Comparison of ENCODE assay signal across 9 cellular contexts in the genomic region with DNA sequence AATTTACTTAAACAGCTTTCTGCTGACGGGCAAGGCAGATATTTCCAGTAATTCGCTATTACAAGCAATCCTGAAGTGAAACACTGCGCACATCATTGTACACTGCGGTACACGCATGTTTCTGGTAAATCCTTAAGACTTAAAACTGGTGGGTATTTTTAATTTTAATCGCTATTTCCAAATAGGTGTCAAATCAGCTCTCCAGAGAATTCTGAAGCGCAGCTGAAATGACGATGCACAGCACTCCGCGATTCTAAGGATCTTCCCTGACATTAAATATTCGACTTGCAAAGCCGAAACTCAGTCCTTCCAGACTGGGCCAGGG. TPM values are rescaled to one million over a fixed set of nuclear protein-coding genes. Genes with fewer than 3 reads are reported as not detected.
DNase-seq lines count a peak whose midpoint lies in the region; ATAC-seq, FAIRE-seq and TF ChIP-seq lines count a peak whose summit lies in the region.
"Had no signal": no experiment of that assay in that cellular context is flagged by ENCODE, and none has a peak within 500 bp of the region (broad histone marks: within the 10 kb centered on the region; RNA-seq: fewer than 3 reads in every experiment).

No MANE protein-coding gene starts in this region.

- TF ChIP-seq POLR2A in ovary (IDR thresholded peaks at IDR 0.05) (no peak), GM12891 (IDR thresholded peaks at IDR 0.05; ENCODE audit: low read depth, low read length) (no peak)

- no peak for TF ChIP-seq EP300 in ovary (IDR thresholded peaks at IDR 0.05)

- H3K27ac ChIP-seq in C4-2B = peak overlapping the region; percentile 95
- peak overlapping the region; percentile 81 for H3K27ac ChIP-seq in OCI-LY3 (ENCODE audit: low read length)
- peak overlapping the region; percentile 70 to 94 for H3K27ac ChIP-seq in ovary

- H3K27me3 ChIP-seq in OCI-LY3 (ENCODE audit: low read depth, low read length) (no peaks in the 10 kb centered on the region), ovary (no peaks in the 10 kb centered on the region)

- H3K4me3 ChIP-seq in OCI-LY3 (ENCODE audit: low read length) (peak overlapping the region; percentile 88), epithelial cell of proximal tubule (ENCODE audit: low read depth, low read length) (peak overlapping the region; percentile 87), ovary (peak overlapping the region; percentile 86)

- H3K4me2 ChIP-seq in OCI-LY3 (ENCODE audit: low read length) = peak overlapping the region; percentile 91

- no peaks in the 10 kb centered on the region for H4K20me1 ChIP-seq in OCI-LY3 (ENCODE audit: insufficient read depth, low read length)

- WGBS in ovary, 3 donors = 1 to 3% (median 1%) methylated on average over 12 of the region's 12 CpGs

- intact Hi-C loops in ovary (cut with DNase I) = no loop called here

- H3K9ac ChIP-seq in OCI-LY3 (ENCODE audit: low read length) = peak overlapping the region; percentile 81

- peak overlapping the region; percentile 72 for H2AFZ ChIP-seq in OCI-LY3 (ENCODE audit: low read depth, low read length)

- TF ChIP-seq CTCF in C4-2B (conservative IDR thresholded peaks at IDR 0.05) = no peak
- no peak for TF ChIP-seq CTCF in OCI-LY3 (IDR thresholded peaks at IDR 0.05; ENCODE audit: low read depth, low read length)
- no peak for TF ChIP-seq CTCF in epithelial cell of proximal tubule (conservative IDR thresholded peaks at IDR 0.05; ENCODE audit: low read depth, low read length)
- no peak for TF ChIP-seq CTCF in ovary (IDR thresholded peaks at IDR 0.05)

- no peaks in the 10 kb centered on the region for H3K9me3 ChIP-seq in OCI-LY3 (ENCODE audit: insufficient read depth, low read length)
- H3K9me3 ChIP-seq in ovary = no peaks in the 10 kb centered on the region

- DNase-seq in epithelial cell of proximal tubule (ENCODE audit: low read depth) (peak; percentile 10), ovary (no peak), pons (ENCODE audit: low spot score) (no peak), GM12891 (ENCODE audit: insufficient read length, low spot score) (no peak)

- ATAC-seq in GM21717 (IDR thresholded peaks at IDR 0.05; ENCODE audit: unreplicated experiment) = peak; percentile 3
- ATAC-seq in GM21360 (IDR thresholded peaks at IDR 0.05; ENCODE audit: unreplicated experiment) = no peak

- H3K36me3 ChIP-seq in OCI-LY3 (replicated peaks; ENCODE audit: low read depth, low read length) (peaks cover 19% of the 10 kb centered on the region), ovary (no peaks in the 10 kb centered on the region)

- FAIRE-seq in GM12891 (lab: Jason Lieb, UNC) = no peak

- H3K4me1 ChIP-seq in OCI-LY3 (ENCODE audit: low read length) (peaks cover 11% of the 10 kb centered on the region), ovary (ENCODE audit: insufficient read depth) (peaks cover 9% of the 10 kb centered on the region)

- H3K79me2 ChIP-seq in OCI-LY3 (ENCODE audit: low read length) = peaks cover 20% of the 10 kb centered on the region

TF ChIP-seq in GM12891, 5 proteins besides CTCF, POLR2A, EP300 and RAD21:
- TF ChIP-seq TAF1 (IDR thresholded peaks at IDR 0.05; ENCODE audit: low read depth, low read length) (no peak), PAX5 (IDR thresholded peaks at IDR 0.05; ENCODE audit: insufficient read depth, low read length, severe bottlenecking) (no peak), POLR2AphosphoS5 (IDR thresholded peaks at IDR 0.05; ENCODE audit: low read depth, low read length) (no peak), POU2F2 (IDR thresholded peaks at IDR 0.05; ENCODE audit: low read depth, low read length) (no peak), SPI1 (IDR thresholded peaks at IDR 0.05; ENCODE audit: low read depth, low read length) (no peak)

RNA-seq across cellular contexts. Expression of a gene that starts 0.3 kb away (rescaled TPM):
- total RNA-seq in epithelial cell of proximal tubule (20.8 and 32.8 TPM in 2 replicates), ovary (10 to 100 TPM; 19.0 to 33.8 (median 27.4) TPM)
- 10 to 100 TPM; 28.0 to 41.7 TPM for polyA plus RNA-seq in ovary
- 18.2 TPM for polyA plus RNA-seq in GM12891 (2012; ENCODE audit: low read depth, missing spikeins)

RNA-seq across cellular contexts. Expression of a gene that starts 20.9 kb away (rescaled TPM):
- total RNA-seq in epithelial cell of proximal tubule (not detected in 2 replicates), ovary (not detected)
- polyA plus RNA-seq in ovary = not detected
- not detected for polyA plus RNA-seq in GM12891 (2012; ENCODE audit: low read depth, missing spikeins)
- total RNA-seq: HT1080 had no signal

RNA-seq across cellular contexts. Expression of a gene that starts 42.3 kb away (rescaled TPM):
- total RNA-seq in epithelial cell of proximal tubule = 35.1 and 51.6 TPM in 2 replicates
- 10 to 100 TPM in 6 of 7 donors, 1 to 10 TPM in 1; 9.9 to 17.1 (median 13.1) TPM for total RNA-seq in ovary
- 10 to 100 TPM; 11.6 to 21.8 TPM for polyA plus RNA-seq in ovary
- 30.7 TPM for polyA plus RNA-seq in GM12891 (2012; ENCODE audit: low read depth, missing spikeins)

RNA-seq across cellular contexts. Expression of a gene that starts 42.4 kb away (rescaled TPM):
- total RNA-seq in epithelial cell of proximal tubule = 1.2 and 3.6 TPM in 2 replicates
- 10 to 100 TPM in 3 of 7 donors, 1 to 10 TPM in 4; 5.5 to 13.4 (median 9.6) TPM for total RNA-seq in ovary
- polyA plus RNA-seq in ovary = 1 to 10 TPM; 5.7 to 6.0 TPM
- polyA plus RNA-seq in GM12891 (2012; ENCODE audit: low read depth, missing spikeins) = 1.9 TPM
